ENCODE assay signal across 7 cellular contexts in the genomic region with DNA sequence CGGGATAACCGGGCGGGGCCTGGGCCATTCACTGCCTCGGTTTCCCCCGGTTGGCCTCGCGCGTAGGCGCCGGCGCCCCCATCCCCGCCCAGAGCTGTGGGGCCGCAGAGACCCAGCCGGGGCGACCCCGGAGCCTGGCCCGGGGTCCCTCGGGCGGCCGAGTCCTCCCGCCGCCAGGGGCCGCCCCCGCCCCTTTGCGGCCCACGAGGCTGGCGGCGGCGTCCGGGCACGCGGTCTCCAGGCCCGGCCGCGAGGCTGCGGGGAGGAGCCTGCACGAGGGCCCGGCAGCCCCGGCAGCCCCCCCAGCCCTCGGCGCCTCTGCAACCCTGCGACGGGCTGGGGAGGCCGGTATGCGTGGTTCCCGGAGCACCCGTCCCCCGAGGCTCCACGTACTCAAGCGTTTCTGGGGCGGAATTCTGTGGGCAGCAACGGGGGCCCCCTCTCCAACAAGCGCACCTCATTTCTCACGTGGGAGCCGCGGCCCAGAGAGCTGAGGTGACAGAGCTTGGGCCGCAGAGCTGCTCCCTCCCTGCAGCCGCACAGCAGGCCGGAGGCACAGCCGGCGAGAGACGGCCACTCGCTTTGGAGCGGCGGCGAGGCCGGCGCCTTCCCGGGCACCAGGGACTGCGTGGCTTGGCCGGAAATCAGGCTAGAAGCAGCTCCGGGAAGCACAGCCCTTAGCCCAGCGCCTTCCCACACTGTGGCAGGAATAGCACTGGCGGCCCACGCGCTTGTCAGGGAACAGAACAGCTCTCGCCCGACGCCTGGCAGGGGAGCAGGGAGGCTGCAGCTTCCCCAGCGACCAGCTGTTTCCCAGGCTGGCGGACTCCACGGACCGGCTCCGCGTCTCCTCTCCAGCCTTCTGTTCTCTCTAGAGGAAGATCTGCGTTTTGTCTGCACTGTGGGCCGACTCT. TPM values are rescaled to one million over a fixed set of nuclear protein-coding genes. Genes with fewer than 3 reads are reported as not detected.
DNase-seq lines count a peak whose midpoint lies in the region; ATAC-seq and TF ChIP-seq lines count a peak whose summit lies in the region.

No MANE protein-coding gene starts in this region.

- TF ChIP-seq POLR2A in esophagus squamous epithelium (IDR thresholded peaks at IDR 0.05), result no peak

- 32% methylated on average over 14 of the region's 87 CpGs; no CpG with 5 or more reads in 1 of the 2 donors for WGBS in esophagus squamous epithelium, 2 donors

- H3K27ac ChIP-seq in esophagus squamous epithelium (peak overlapping the region; percentile 52 to 91 (median 83)), temporal lobe (ENCODE audit: low read depth, low read length) (peak overlapping the region; percentile 57)

- H3K4me1 Mint-ChIP-seq in naive B cell, result peaks cover 57 to 69% (median 59%) of the 10 kb centered on the region in 3 donors

- peak in 1 of 6 experiments; percentile 4 for TF ChIP-seq CTCF in esophagus squamous epithelium (IDR thresholded peaks at IDR 0.05)

- peak; percentile 11 for ATAC-seq in GM18867 (IDR thresholded peaks at IDR 0.05; ENCODE audit: unreplicated experiment)
- peak; percentile 7 to 11 for ATAC-seq in naive B cell (ENCODE audit: low read depth in 2 of 2)
- ATAC-seq in HG03342 (IDR thresholded peaks at IDR 0.05; ENCODE audit: unreplicated experiment), result no peak

- no peaks in the 10 kb centered on the region for H3K27me3 Mint-ChIP-seq in naive B cell

- peak overlapping the region; percentile 45 to 79 (median 66) for H3K4me3 ChIP-seq in esophagus squamous epithelium

- peak overlapping the region; percentile 93 to 99 (median 98) for H3K27ac Mint-ChIP-seq in naive B cell

- DNase-seq in NCI-H1930 (lab: John Stamatoyannopoulos, UW) (peak; percentile 42 to 64), activated T-cell treated with anti-CD3 and anti-CD28 coated beads for 48 hours (ENCODE audit: low read depth) (peak; percentile 54), esophagus squamous epithelium (lab: John Stamatoyannopoulos, UW) (no peak), naive B cell (peak; percentile 70)

- no peaks in the 10 kb centered on the region for H3K9me3 ChIP-seq in esophagus squamous epithelium

- H3K36me3 ChIP-seq in esophagus squamous epithelium, result peaks cover 6 to 31% (median 6%) of the 10 kb centered on the region in 3 donors

- H3K36me3 Mint-ChIP-seq in naive B cell, result peaks cover 0 to 16% of the 10 kb centered on the region in 2 donors

- H3K9me3 Mint-ChIP-seq in naive B cell, result peaks cover 0 to 2% (median 0%) of the 10 kb centered on the region in 7 donors

- peak overlapping the region; percentile 91 to 97 (median 94) for H3K4me3 Mint-ChIP-seq in naive B cell

- H3K27me3 ChIP-seq in esophagus squamous epithelium, result peaks cover 0 to 19% (median 0%) of the 10 kb centered on the region in 4 donors

- H3K4me1 ChIP-seq in esophagus squamous epithelium, result peaks cover 23 to 65% (median 41%) of the 10 kb centered on the region in 3 donors

- intact Hi-C loops in esophagus squamous epithelium (cut with DNase I), result no loop called here

RNA-seq across cellular contexts. Expression of gene LIMD2, which starts 0.9 kb away (rescaled TPM):
- 1 to 10 TPM; 1.6 to 8.5 (median 4.7) TPM for total RNA-seq in esophagus squamous epithelium
- 100 to 1,000 TPM; 557 to 994 (median 667) TPM for polyA plus RNA-seq in naive B cell (ENCODE audit: low read depth in 6 of 6)
- 18.4 TPM for total RNA-seq in temporal lobe

RNA-seq across cellular contexts. Expression of gene STRADA, which starts 40.8 kb away (rescaled TPM):
- total RNA-seq in esophagus squamous epithelium (10 to 100 TPM in 3 of 4 donors, 1 to 10 TPM in 1; 9.2 to 25.4 (median 18.6) TPM), temporal lobe (24.8 TPM)
- polyA plus RNA-seq in naive B cell (ENCODE audit: low read depth in 6 of 6), result 10 to 100 TPM; 21.1 to 33.2 (median 26.3) TPM
